In genomic region chr4:137583650-137584049, GRCh38 we compare ENCODE assay signal across 1 cellular context.
TF ChIP-seq lines count a peak whose summit lies in the region.

No MANE protein-coding gene starts in this region.

TF ChIP-seq in SK-N-SH, 30 proteins besides CTCF, POLR2A, EP300 and RAD21 (continued from another document):
- TF ChIP-seq REST (IDR thresholded peaks at IDR 0.05; ENCODE audit: low read depth, low read length) (no peak), TAF1 (IDR thresholded peaks at IDR 0.05; ENCODE audit: borderline replicate concordance, low read depth, low read length) (no peak), ZBTB33 (IDR thresholded peaks at IDR 0.05; ENCODE audit: borderline replicate concordance, low read depth) (no peak), SIN3A (IDR thresholded peaks at IDR 0.05; ENCODE audit: borderline replicate concordance, low read depth, low read length) (no peak), GABPA (IDR thresholded peaks at IDR 0.05; ENCODE audit: low read depth) (no peak), FOXJ3 (CRISPR knock-in tag; IDR thresholded peaks at IDR 0.05) (no peak), GATA2 (CRISPR knock-in tag; IDR thresholded peaks at IDR 0.05) (no peak), TCF12 (IDR thresholded peaks at IDR 0.05) (no peak)
